In the genomic region with DNA sequence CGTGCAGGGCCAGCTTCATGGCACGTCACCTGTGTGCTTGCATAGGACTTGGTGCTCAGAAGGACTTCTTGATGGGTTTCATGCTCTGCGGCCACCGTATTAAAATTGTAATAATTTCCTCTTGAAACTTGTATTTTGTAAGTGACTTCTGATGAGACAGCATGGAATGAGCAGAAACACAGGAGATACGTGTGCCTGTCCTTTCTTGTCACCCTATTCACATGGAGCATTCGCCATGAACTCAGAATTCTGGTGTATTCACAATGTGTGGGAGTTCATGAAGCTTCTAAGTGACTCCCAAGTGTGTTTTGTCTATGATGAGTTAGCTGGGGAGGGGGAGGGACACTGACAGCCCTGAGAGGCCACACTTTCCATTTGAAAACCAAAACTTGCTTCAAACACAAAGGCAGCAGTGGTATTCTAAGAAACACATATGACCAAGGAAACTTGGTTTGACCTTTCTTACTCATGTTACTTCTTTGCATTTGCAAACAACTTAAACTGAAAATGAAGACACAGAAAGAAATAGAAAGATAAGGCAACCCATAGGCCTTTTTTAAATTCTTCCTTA, we compare ENCODE assay signal across 1 cellular context.
TF ChIP-seq lines count a peak whose summit lies in the region.

No MANE protein-coding gene starts in this region.

TF ChIP-seq in GM12878, 131 proteins besides CTCF, POLR2A, EP300 and RAD21 (continued from another document):
- TF ChIP-seq, protein P1, sequence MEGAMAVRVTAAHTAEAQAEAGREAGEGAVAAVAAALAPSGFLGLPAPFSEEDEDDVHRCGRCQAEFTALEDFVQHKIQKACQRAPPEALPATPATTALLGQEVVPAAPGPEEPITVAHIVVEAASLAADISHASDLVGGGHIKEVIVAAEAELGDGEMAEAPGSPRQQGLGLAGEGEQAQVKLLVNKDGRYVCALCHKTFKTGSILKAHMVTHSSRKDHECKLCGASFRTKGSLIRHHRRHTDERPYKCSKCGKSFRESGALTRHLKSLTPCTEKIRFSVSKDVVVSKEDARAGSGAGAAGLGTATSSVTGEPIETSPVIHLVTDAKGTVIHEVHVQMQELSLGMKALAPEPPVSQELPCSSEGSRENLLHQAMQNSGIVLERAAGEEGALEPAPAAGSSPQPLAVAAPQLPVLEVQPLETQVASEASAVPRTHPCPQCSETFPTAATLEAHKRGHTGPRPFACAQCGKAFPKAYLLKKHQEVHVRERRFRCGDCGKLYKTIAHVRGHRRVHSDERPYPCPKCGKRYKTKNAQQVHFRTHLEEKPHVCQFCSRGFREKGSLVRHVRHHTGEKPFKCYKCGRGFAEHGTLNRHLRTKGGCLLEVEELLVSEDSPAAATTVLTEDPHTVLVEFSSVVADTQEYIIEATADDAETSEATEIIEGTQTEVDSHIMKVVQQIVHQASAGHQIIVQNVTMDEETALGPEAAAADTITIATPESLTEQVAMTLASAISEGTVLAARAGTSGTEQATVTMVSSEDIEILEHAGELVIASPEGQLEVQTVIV (IDR thresholded peaks at IDR 0.05; ENCODE audit: borderline replicate concordance, partially characterized antibody) = no peak
- TF ChIP-seq CREM (IDR thresholded peaks at IDR 0.05; ENCODE audit: low read depth) = peak; percentile 41; the same call in 1 of the 2 replicates
- 0 out of 2 replicates have a peak, but pooled peaks have one; percentile 18 for TF ChIP-seq DPF2 (IDR thresholded peaks at IDR 0.05)
- TF ChIP-seq NBN (IDR thresholded peaks at IDR 0.05) = 0 out of 2 replicates have a peak, but pooled peaks have one; percentile 39
- TF ChIP-seq ETV6 (conservative IDR thresholded peaks at IDR 0.05 in 1 of 2, IDR thresholded peaks at IDR 0.05 in 1 of 2; ENCODE audit: borderline replicate concordance in 1 of 2, low read depth in 1 of 2) = no peak
- TF ChIP-seq PBX3 (IDR thresholded peaks at IDR 0.05; ENCODE audit: insufficient replicate concordance, low read depth, low read length) = no peak
- no peak for TF ChIP-seq ZZZ3 (IDR thresholded peaks at IDR 0.05; ENCODE audit: control insufficient read depth, insufficient read length, low read depth)
- TF ChIP-seq ZNF217 (IDR thresholded peaks at IDR 0.05) = no peak
- no peak for TF ChIP-seq ELK1 (IDR thresholded peaks at IDR 0.05; ENCODE audit: low read depth, low read length)
- TF ChIP-seq NFXL1 (IDR thresholded peaks at IDR 0.05; ENCODE audit: borderline replicate concordance) = no peak
- TF ChIP-seq SREBF1 (IDR thresholded peaks at IDR 0.05; ENCODE audit: low read length) = no peak
- TF ChIP-seq CREB1 (IDR thresholded peaks at IDR 0.05; ENCODE audit: low read depth) = peak; percentile 65; the same call in 1 of the 2 replicates
- peak in 1 of 2 experiments; percentile 18; a peak in 1 of 4 replicates for TF ChIP-seq BHLHE40 (IDR thresholded peaks at IDR 0.05; ENCODE audit: borderline replicate concordance in 1 of 2, low read depth in 2 of 2, low read length in 1 of 2)
- TF ChIP-seq SIN3A (IDR thresholded peaks at IDR 0.05; ENCODE audit: low read depth, low read length) = no peak
- no peak for TF ChIP-seq BMI1 (IDR thresholded peaks at IDR 0.05; ENCODE audit: borderline replicate concordance)
- no peak for TF ChIP-seq SP1 (IDR thresholded peaks at IDR 0.05; ENCODE audit: low read depth, low read length)
- TF ChIP-seq ZNF24 (IDR thresholded peaks at IDR 0.05) = 0 out of 2 replicates have a peak, but pooled peaks have one; percentile 53
- TF ChIP-seq ZNF207 (IDR thresholded peaks at IDR 0.05; ENCODE audit: borderline replicate concordance) = no peak
- peak; percentile 61; the same call in 1 of the 2 replicates for TF ChIP-seq PAX5 (IDR thresholded peaks at IDR 0.05; ENCODE audit: borderline replicate concordance, low read depth, low read length)
- TF ChIP-seq NFYA (IDR thresholded peaks at IDR 0.05; ENCODE audit: borderline replicate concordance, low read depth, low read length) = no peak
